In the genomic region with DNA sequence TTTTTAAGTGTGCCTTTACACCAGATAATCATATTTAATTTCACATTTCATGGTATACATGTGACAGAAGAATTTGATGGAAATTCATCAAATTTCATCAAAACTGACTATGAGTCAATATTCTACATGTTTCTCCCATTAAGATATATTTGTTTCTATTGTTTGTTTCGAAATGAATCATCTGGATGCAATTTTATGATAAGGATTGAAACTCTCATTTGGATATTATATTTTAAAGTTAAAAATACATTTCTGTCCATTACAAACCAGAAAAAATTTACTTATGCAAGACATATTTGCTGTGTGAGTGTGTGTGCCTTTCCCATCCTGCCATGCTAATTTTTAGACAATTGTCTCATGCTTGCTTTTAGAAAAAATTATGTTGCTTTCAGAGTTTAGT, we compare ENCODE assay signal across 31 cellular contexts. TPM values are rescaled to one million over a fixed set of nuclear protein-coding genes. Genes with fewer than 3 reads are reported as not detected.
DNase-seq lines count a peak whose midpoint lies in the region; ATAC-seq and TF ChIP-seq lines count a peak whose summit lies in the region.
"Had no signal": no experiment of that assay in that cellular context is flagged by ENCODE, and none has a peak within 500 bp of the region (broad histone marks: within the 10 kb centered on the region; RNA-seq: fewer than 3 reads in every experiment).

No MANE protein-coding gene starts in this region.

- H3K27ac Mint-ChIP-seq in mesothelial cell of epicardium = peak overlapping the region; percentile 14
- H3K27ac Mint-ChIP-seq: H9, T-helper 17 cell had no signal

- no peak overlapping the region for H3K4me2 ChIP-seq in GM23248 (ENCODE audit: unreplicated experiment)
- H3K4me2 ChIP-seq in mammary epithelial cell (ENCODE audit: insufficient read depth, low read depth, low read length) = peak overlapping the region; percentile 76
- H3K4me2 ChIP-seq: KMS-11 had no signal

- H3K79me2 ChIP-seq in GM23248 (ENCODE audit: insufficient read depth) = no peaks in the 10 kb centered on the region
- no peaks in the 10 kb centered on the region for H3K79me2 ChIP-seq in mammary epithelial cell (ENCODE audit: insufficient read depth, low read length)

- H3K9ac ChIP-seq in GM23248 (no peak overlapping the region), mammary epithelial cell (ENCODE audit: insufficient read depth, low read length) (no peak overlapping the region)
- H3K9ac ChIP-seq: KMS-11 had no signal

- CTCF ChIA-PET in mammary epithelial cell (lab: Charles Lee; ENCODE audit: low non-redundant PET) = interaction anchor here (0.5 to 1.2 kb wide), 3 partner anchors 18 to 173 kb away, joined by 3 to 6 read pairs (median 5); no protein-coding TSS in a partner anchor

- WGBS in GM23248 (ENCODE audit: low coverage in 1 of 2, low lambda C conversion rate in 2 of 2, missing lambda C conversion rate in 2 of 2), 2 experiments = 36 to 46% methylated on average over 1 of the region's 1 CpG
- WGBS in mammary epithelial cell (ENCODE audit: low coverage, missing lambda C conversion rate) = 65% methylated on average over 1 of the region's 1 CpG
- 20 to 38% methylated on average over 1 of the region's 1 CpG for WGBS in esophagus squamous epithelium, 2 donors

- peaks cover 5% of the 10 kb centered on the region for H3K36me3 Mint-ChIP-seq in mesothelial cell of epicardium

- H3K27me3 Mint-ChIP-seq in mesothelial cell of epicardium (ENCODE audit: low read depth) = peaks cover 3% of the 10 kb centered on the region

- no peaks in the 10 kb centered on the region for H3F3A ChIP-seq in GM23248 (ENCODE audit: insufficient read depth)

- no peaks in the 10 kb centered on the region for H3K9me2 ChIP-seq in GM23248 (ENCODE audit: insufficient read depth)

- no peaks in the 10 kb centered on the region for H3K36me3 ChIP-seq in GM23248 (ENCODE audit: low read depth)
- no peaks in the 10 kb centered on the region for H3K36me3 ChIP-seq in mammary epithelial cell (ENCODE audit: insufficient read depth, low read length)
- no peaks in the 10 kb centered on the region for H3K36me3 ChIP-seq in esophagus squamous epithelium
- H3K36me3 ChIP-seq: stomach, thyroid gland had no signal

- no peak for TF ChIP-seq POLR2A in esophagus squamous epithelium (IDR thresholded peaks at IDR 0.05)

- peaks cover 9% of the 10 kb centered on the region for H3K9me3 Mint-ChIP-seq in mesothelial cell of epicardium

- H3K4me3 ChIP-seq in GM23248 = no peak overlapping the region
- H3K4me3 ChIP-seq in mammary epithelial cell (replicated peaks in 1 of 3; ENCODE audit: insufficient read depth in 1 of 3, low read depth in 2 of 3, low read length in 3 of 3) = peak overlapping the region in 1 of 3 experiments; percentile 12
- H3K4me3 ChIP-seq in fibroblast of mammary gland (ENCODE audit: control insufficient read depth, low read depth, low read length) = no peak overlapping the region
- H3K4me3 ChIP-seq in esophagus squamous epithelium = no peak overlapping the region
- H3K4me3 ChIP-seq: SK-N-MC, stomach, thyroid gland had no signal

- dilution Hi-C loops in mammary epithelial cell (cut with HindIII; ENCODE audit: low sequenced_read_pairs) = no loop called here

- in situ Hi-C loops in GM23248 (cut with MboI) (no loop called here), mammary epithelial cell (cut with MboI; ENCODE audit: low sequenced_read_pairs in 2 of 2) (no loop called here)

- intact Hi-C loops in mammary epithelial cell (cut with micrococcal nuclease) (loop anchor here (10.0 kb wide), 1 partner anchor 1343 kb away; no protein-coding TSS in a partner anchor), esophagus squamous epithelium (cut with DNase I) (no loop called here)

- H3K9me3 ChIP-seq in GM23248 (ENCODE audit: low read depth) (no peaks in the 10 kb centered on the region), mammary epithelial cell (replicated peaks; ENCODE audit: insufficient read depth, low read length) (peaks cover 4% of the 10 kb centered on the region), esophagus squamous epithelium (no peaks in the 10 kb centered on the region)
- H3K9me3 ChIP-seq: stomach, thyroid gland had no signal

- no peak for TF ChIP-seq CTCF in mammary epithelial cell (conservative IDR thresholded peaks at IDR 0.05 in 1 of 2, IDR thresholded peaks at IDR 0.05 in 1 of 2; ENCODE audit: extremely low read depth in 1 of 2, insufficient read depth in 1 of 2, low read depth in 1 of 2, low read length in 2 of 2)
- no peak for TF ChIP-seq CTCF in fibroblast of mammary gland (conservative IDR thresholded peaks at IDR 0.05; ENCODE audit: control insufficient read depth, insufficient read depth, low read depth, low read length)
- no peak for TF ChIP-seq CTCF in mesothelial cell of epicardium (IDR thresholded peaks at IDR 0.05; ENCODE audit: unreplicated experiment)
- TF ChIP-seq CTCF in esophagus squamous epithelium (IDR thresholded peaks at IDR 0.05) = no peak

- H3K4me3 Mint-ChIP-seq in mesothelial cell of epicardium = no peak overlapping the region
- H3K4me3 Mint-ChIP-seq: H9, T-helper 17 cell had no signal

- peaks cover 9% of the 10 kb centered on the region for H3K4me1 Mint-ChIP-seq in mesothelial cell of epicardium
- H3K4me1 Mint-ChIP-seq: H9, T-helper 17 cell had no signal

- H2AFZ ChIP-seq in GM23248 (no peak overlapping the region), mammary epithelial cell (ENCODE audit: low read depth, low read length) (no peak overlapping the region)

- H3K27me3 ChIP-seq in GM23248 (replicated peaks; ENCODE audit: insufficient read depth) = no peaks in the 10 kb centered on the region
- H3K27me3 ChIP-seq in mammary epithelial cell (ENCODE audit: insufficient read depth, low read length) = no peaks in the 10 kb centered on the region
- H3K27me3 ChIP-seq in esophagus squamous epithelium = no peaks in the 10 kb centered on the region
- H3K27me3 ChIP-seq: stomach, thyroid gland had no signal

- no peak overlapping the region for H3K27ac ChIP-seq in GM23248
- H3K27ac ChIP-seq in mammary epithelial cell (ENCODE audit: insufficient read depth, low read depth, low read length) = peak overlapping the region; percentile 68
- H3K27ac ChIP-seq in esophagus squamous epithelium = peak overlapping the region in 1 of 4 donors; percentile 42
- H3K27ac ChIP-seq: KMS-11, SK-N-MC, stomach, thyroid gland had no signal

- H4K20me1 ChIP-seq in GM23248 (ENCODE audit: insufficient read depth) (no peaks in the 10 kb centered on the region), mammary epithelial cell (ENCODE audit: insufficient read depth, low read length) (no peaks in the 10 kb centered on the region)

- H3K4me1 ChIP-seq in GM23248 (ENCODE audit: insufficient read depth) = no peaks in the 10 kb centered on the region
- H3K4me1 ChIP-seq in mammary epithelial cell (ENCODE audit: insufficient read depth, low read length) = peaks cover 15% of the 10 kb centered on the region
- H3K4me1 ChIP-seq in esophagus squamous epithelium = peaks cover 0 to 11% (median 2%) of the 10 kb centered on the region in 3 donors
- H3K4me1 ChIP-seq: stomach, thyroid gland had no signal

- BruUV-seq in mammary epithelial cell (replicated peaks; lab: Mats Ljungman, UMichigan) = no TSS peak

- ATAC-seq in HG02759 (IDR thresholded peaks at IDR 0.05; ENCODE audit: unreplicated experiment) = no peak
- ATAC-seq: left ventricle myocardium superior, right cardiac atrium, T-helper 17 cell had no signal

- DNase-seq in GM23248 (peak; percentile 38), mammary epithelial cell (no peak), fibroblast of mammary gland (ENCODE audit: low read depth) (peak; percentile 38), mesothelial cell of epicardium (ENCODE audit: low spot score in 2 of 2, unreplicated experiment in 2 of 2) (no peak), CD1c-positive myeloid dendritic cell (ENCODE audit: extremely low spot score) (no peak), esophagus squamous epithelium (lab: John Stamatoyannopoulos, UW) (no peak), HT-29 (ENCODE audit: low spot score) (no peak)
- DNase-seq: activated CD4-positive, alpha-beta T cell treated with anti-CD3 and anti-CD28 coated beads, Interleukin-2, amount 50 U/mL, for 4 hours; activated gamma-delta T cell treated with Interleukin-2 at 50 U/mL for 16 hours; activated T-cell treated with anti-CD3 and anti-CD28 coated beads, Interleukin-2, amount 50 U/mL, for 48 hours; COR-L47; glutamatergic neuron; H9; islet precursor cell; left ventricle myocardium superior; MM.1S; NCI-H1930; NCI-H2171 treated with DMSO at 0.1 percent for 48 hours; NCI-H510A; OCI-M1; posterior cingulate gyrus; right cardiac atrium; stomach; T-helper 17 cell; thyroid gland had no signal

RNA-seq across cellular contexts. Expression of a gene that starts 52.2 kb away (rescaled TPM):
- 2.6 TPM in 1 of 2 replicates, not detected in the other for total RNA-seq in GM23248 (2014; rRNA removed; shearing (Covaris generic))
- 0.10 and 0.11 TPM in 2 replicates for polyA plus RNA-seq in GM23248 (2016; fragmentation: Nextera tagmentation; extraction: Ambion mirVana)
- under 1 TPM; under 0.01 to 0.21 TPM for total RNA-seq in mammary epithelial cell
- polyA plus RNA-seq in mammary epithelial cell = 0.19 TPM
- polyA minus RNA-seq in mammary epithelial cell = not detected
- total RNA-seq in mesothelial cell of epicardium = 0.34 to 0.51 TPM (median 0.38 TPM) in 3 replicates
- total RNA-seq in esophagus squamous epithelium = 1 to 10 TPM in 2 of 4 donors, under 1 TPM in 2; 0.57 to 1.7 (median 1.0) TPM
- not detected in 2 replicates for total RNA-seq in HT-29 (2014; rRNA removed; shearing (Covaris generic))
- total RNA-seq: H9 had no signal
- polyA plus RNA-seq: BJ had no signal

RNA-seq across cellular contexts. Expression of a gene that starts 55.2 kb away (rescaled TPM):
- total RNA-seq in GM23248 (2014; rRNA removed; shearing (Covaris generic)) = not detected in 2 replicates
- polyA plus RNA-seq in GM23248 (2016; fragmentation: Nextera tagmentation; extraction: Ambion mirVana) (not detected in 2 replicates), mammary epithelial cell (not detected)
- total RNA-seq in mammary epithelial cell (not detected), mesothelial cell of epicardium (not detected in 3 replicates), esophagus squamous epithelium (not detected)
- not detected for polyA minus RNA-seq in mammary epithelial cell
- not detected in 2 replicates for total RNA-seq in HT-29 (2014; rRNA removed; shearing (Covaris generic))
- total RNA-seq: A673, chondrocyte, H9, left ventricle myocardium superior, right cardiac atrium, stomach, T-helper 17 cell, thyroid gland had no signal
- polyA plus RNA-seq: BJ, right cardiac atrium, stomach had no signal

Comparison
In these comparisons a context has a peak if more than half of its experiments do, and no peak if none do; other contexts are left out.
1. DNase-seq: peak in GM23248 (single experiment) and fibroblast of mammary gland (single experiment); none in mammary epithelial cell (single experiment), mesothelial cell of epicardium (0 of 2), CD1c-positive myeloid dendritic cell (single experiment), esophagus squamous epithelium (single experiment) and HT-29 (single experiment).